ENCODE assay signal across 27 cellular contexts in the genomic region with DNA sequence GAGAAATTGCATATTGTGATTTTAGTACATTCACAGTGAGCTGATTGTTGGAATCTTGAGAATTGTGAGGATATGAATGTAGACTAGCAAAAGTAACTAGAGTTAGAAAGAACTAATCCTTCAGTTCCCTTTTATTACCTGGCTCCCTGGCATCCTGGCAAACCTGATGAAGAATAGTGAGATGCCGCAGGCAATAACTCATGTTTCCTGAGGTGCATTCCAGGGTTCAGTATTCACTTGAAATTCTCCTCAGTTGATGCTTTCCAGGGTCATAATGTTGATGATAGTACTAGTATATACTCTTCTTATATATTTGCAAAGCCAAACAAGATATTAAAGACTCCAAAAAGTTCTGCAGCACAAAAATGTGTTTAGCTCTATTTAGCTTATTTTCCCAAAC.
"Had no signal": no experiment of that assay in that cellular context is flagged by ENCODE, and none has a peak within 500 bp of the region (broad histone marks: within the 10 kb centered on the region; RNA-seq: fewer than 3 reads in every experiment).

No MANE protein-coding gene starts in this region.

- H3K4me3 ChIP-seq: stomach, suprapubic skin, testis, thoracic aorta, thyroid gland, tibial artery, tibial nerve, transverse colon, upper lobe of left lung, upper lobe of right lung, uterus, vagina had no signal

- DNase-seq: stimulated activated CD4-positive, alpha-beta T cell treated with anti-CD3 and anti-CD28 coated beads, Interleukin-2, amount 100 ng/mL, for 48 hours; stimulated activated CD4-positive, alpha-beta T cell treated with anti-CD3 and anti-CD28 coated beads, Interleukin-4, amount 100 ng/mL, for 1 hour; stimulated activated CD4-positive, alpha-beta T cell treated with anti-CD3 and anti-CD28 coated beads, Interleukin-4, amount 100 ng/mL, for 24 hours; stimulated activated CD4-positive, alpha-beta T cell treated with anti-CD3 and anti-CD28 coated beads, Interleukin-4, amount 100 ng/mL, for 4 hours; stimulated activated CD8-positive, alpha-beta memory T cell treated with anti-CD3 and anti-CD28 coated beads, Interleukin-4, amount 100 ng/mL, for 48 hours; stimulated activated naive B cell treated with anti-CD40 and anti-IgM and Interleukin-4, amounts not matched to agents 10 μg/mL and 1 μg/mL and 100 μg/mL, for 72 hours; stimulated activated naive CD4-positive, alpha-beta T cell; stimulated activated naive CD4-positive, alpha-beta T cell treated with Interleukin-2 at 50 U/mL for 16 hours; stimulated activated naive CD8-positive, alpha-beta T cell treated with anti-CD3 and anti-CD28 coated beads, Interleukin-15, amount 100 ng/mL, for 72 hours; stimulated activated naive CD8-positive, alpha-beta T cell treated with anti-CD3 and anti-CD28 coated beads, Interleukin-15, Interleukin-2, amounts not matched to agents 100 U/mL and 50 U/mL, for 24 hours; stomach; substantia nigra; testis; thyroid gland; tibial artery; transverse colon; trophoblast cell; upper lobe of left lung; upper lobe of right lung; uterus had no signal

- ATAC-seq: stimulated activated effector memory CD8-positive, alpha-beta T cell treated with anti-CD3 and anti-CD28 coated beads, Interleukin-12 subunit alpha, Interleukin-12 subunit beta, amount 100 ng/mL, for 72 hours; stimulated activated memory B cell treated with anti-CD40 and anti-IgM and Interleukin-4, amounts not matched to agents 10 μg/mL and 1 μg/mL and 100 μg/mL, for 72 hours; stimulated activated naive B cell treated with anti-CD40 and anti-IgM and Interleukin-4, amounts not matched to agents 10 μg/mL and 1 μg/mL and 100 μg/mL, for 72 hours; stimulated activated naive CD8-positive, alpha-beta T cell treated with anti-CD3 and anti-CD28 coated beads, Interleukin-15, amount 100 ng/mL, for 72 hours; stimulated activated naive CD8-positive, alpha-beta T cell treated with anti-CD3 and anti-CD28 coated beads, Interleukin-15, Interleukin-2, amounts not matched to agents 100 U/mL and 50 U/mL, for 24 hours; upper lobe of right lung had no signal

- H3K9me3 ChIP-seq: stomach, suprapubic skin, testis, thoracic aorta, thyroid gland, tibial artery, tibial nerve, transverse colon, upper lobe of left lung, upper lobe of right lung, uterus, vagina had no signal

- FAIRE-seq: urothelium cell line had no signal

- H3K27ac ChIP-seq: stomach, suprapubic skin, testis, thoracic aorta, thyroid gland, tibial artery, tibial nerve, transverse colon, upper lobe of left lung, upper lobe of right lung, uterus, vagina had no signal

- H3K4me1 ChIP-seq: stomach, suprapubic skin, testis, thyroid gland, tibial artery, tibial nerve, transverse colon, upper lobe of left lung, upper lobe of right lung, uterus, vagina had no signal

- H3K36me3 ChIP-seq: stomach, suprapubic skin, thoracic aorta, thyroid gland, tibial artery, tibial nerve, transverse colon, upper lobe of left lung, upper lobe of right lung, uterus, vagina had no signal

- H3K27me3 ChIP-seq: stomach, suprapubic skin, testis, thyroid gland, tibial artery, tibial nerve, transverse colon, upper lobe of left lung, upper lobe of right lung, uterus, vagina had no signal
